Comparison of ENCODE assay signal across 9 cellular contexts in genomic region chr5:42718591-42718990, GRCh38. TPM values are rescaled to one million over a fixed set of nuclear protein-coding genes. Genes with fewer than 3 reads are reported as not detected.
A peak's percentile ranks its signal among the peaks of the same experiment; 100 is the strongest.
DNase-seq lines count a peak whose midpoint lies in the region; ATAC-seq, FAIRE-seq and TF ChIP-seq lines count a peak whose summit lies in the region.
"Had no signal": no experiment of that assay in that cellular context is flagged by ENCODE, and none has a peak within 500 bp of the region (broad histone marks: within the 10 kb centered on the region; RNA-seq: fewer than 3 reads in every experiment).

No MANE protein-coding gene starts in this region.

- TF ChIP-seq EP300 in SK-N-SH (IDR thresholded peaks at IDR 0.05; ENCODE audit: borderline replicate concordance in 1 of 2, low read depth in 1 of 2, low read length in 1 of 2) = no peak

- H3K36me3 Mint-ChIP-seq in CD14-positive monocyte = no peaks in the 10 kb centered on the region

- H4K20me1 ChIP-seq in SK-N-SH (ENCODE audit: insufficient read depth) = no peaks in the 10 kb centered on the region

- no peak overlapping the region for H3K27ac ChIP-seq in SK-N-SH (ENCODE audit: low read depth in 2 of 2, low read length in 1 of 2)

- peak; percentile 88 for ATAC-seq in GM18498 (IDR thresholded peaks at IDR 0.05; ENCODE audit: unreplicated experiment)
- ATAC-seq in GM21717 (IDR thresholded peaks at IDR 0.05; ENCODE audit: unreplicated experiment) = peak; percentile 93

- H3K4me2 ChIP-seq in SK-N-SH = no peak overlapping the region

- H2AFZ ChIP-seq in SK-N-SH (ENCODE audit: low read depth) = no peak overlapping the region

- no peaks in the 10 kb centered on the region for H3K9me3 ChIP-seq in SK-N-SH

- peak overlapping the region in 1 of 2 donors; percentile 11 for H3K4me3 Mint-ChIP-seq in CD14-positive monocyte

- H3K36me3 ChIP-seq in SK-N-SH (replicated peaks in 1 of 2; ENCODE audit: control insufficient read depth in 1 of 2, insufficient read depth in 2 of 2, low read length in 1 of 2) = no peaks in the 10 kb centered on the region

- no peak for TF ChIP-seq RAD21 in SK-N-SH (IDR thresholded peaks at IDR 0.05; ENCODE audit: low read length)

- peaks cover 6% of the 10 kb centered on the region; the same call in 1 of the 2 replicates for H3K27me3 ChIP-seq in SK-N-SH (ENCODE audit: insufficient read depth)

- DNase-seq in HTR-8/SVneo (ENCODE audit: insufficient read length, low spot score) (no peak), cardiac fibroblast (ENCODE audit: low read depth in 2 of 2) (peak; percentile 1 to 37), SK-N-SH (no peak), GM10266 (ENCODE audit: extremely low spot score) (no peak), germinal center (ENCODE audit: low spot score) (no peak), CD14-positive monocyte (ENCODE audit: low spot score) (no peak)
- DNase-seq: substantia nigra had no signal

- H3K4me3 ChIP-seq in cardiac fibroblast (replicated peaks in 1 of 2; ENCODE audit: low read depth in 2 of 2, low read length in 2 of 2) = no peak overlapping the region
- H3K4me3 ChIP-seq in SK-N-SH (ENCODE audit: low read depth in 2 of 2, low read length in 1 of 2) = no peak overlapping the region

- H3K27ac Mint-ChIP-seq in CD14-positive monocyte = no peak overlapping the region

- no peaks in the 10 kb centered on the region for H3K27me3 Mint-ChIP-seq in CD14-positive monocyte (ENCODE audit: low read depth in 3 of 3)

- H3K4me1 ChIP-seq in SK-N-SH (ENCODE audit: control insufficient read depth in 1 of 2, insufficient read depth in 2 of 2, low read depth in 1 of 2, low read length in 1 of 2) = no peaks in the 10 kb centered on the region

- 6% methylated on average over 4 of the region's 4 CpGs for WGBS in SK-N-SH (ENCODE audit: low lambda C conversion rate)

- POLR2A ChIA-PET in SK-N-SH (lab: Yijun Ruan, JAX) = no interaction called here

- H3K9me3 Mint-ChIP-seq in CD14-positive monocyte = peaks cover 0 to 4% (median 0%) of the 10 kb centered on the region in 7 donors

- intact Hi-C loops in CD14-positive monocyte (cut with micrococcal nuclease) = no loop called here

- CTCF ChIA-PET in SK-N-SH (lab: Yijun Ruan, JAX) = no interaction called here

- H3K9me2 ChIP-seq in SK-N-SH = no peaks in the 10 kb centered on the region

- FAIRE-seq in HTR-8/SVneo (lab: Jason Lieb, UNC) = peak; percentile 69

- H3F3A ChIP-seq in SK-N-SH (replicated peaks; ENCODE audit: insufficient read depth) = no peaks in the 10 kb centered on the region

- TF ChIP-seq CTCF in cardiac fibroblast (IDR thresholded peaks at IDR 0.05; ENCODE audit: low read depth, low read length) (no peak), SK-N-SH (IDR thresholded peaks at IDR 0.05) (no peak), GM10266 (IDR thresholded peaks at IDR 0.05; ENCODE audit: control insufficient read depth, insufficient read depth, low read depth, missing control alignments) (no peak), CD14-positive monocyte (IDR thresholded peaks at IDR 0.05) (no peak)

- no peak overlapping the region for H3K9ac ChIP-seq in SK-N-SH

- H3K79me2 ChIP-seq in SK-N-SH (ENCODE audit: insufficient read depth) = no peaks in the 10 kb centered on the region

- peaks cover 39% of the 10 kb centered on the region for H3K4me1 Mint-ChIP-seq in CD14-positive monocyte

TF ChIP-seq in SK-N-SH, 30 proteins besides CTCF, POLR2A, EP300 and RAD21:
- TF ChIP-seq FOSL2 (IDR thresholded peaks at IDR 0.05; ENCODE audit: borderline replicate concordance, low read depth) (no peak), YY1 (IDR thresholded peaks at IDR 0.05; ENCODE audit: low read depth) (no peak), GATA2 (CRISPR knock-in tag; IDR thresholded peaks at IDR 0.05) (no peak), MAX (IDR thresholded peaks at IDR 0.05; ENCODE audit: low read depth) (no peak)

RNA-seq across cellular contexts. Expression of gene CCDC152, which starts 38.0 kb away (rescaled TPM):
- polyA plus RNA-seq in SK-N-SH (2012; rRNA removed) (2.1 and 2.6 TPM in 2 replicates), CD14-positive monocyte (under 1 TPM; 0.09 to 0.18 TPM)
- 3.0 and 4.0 TPM in 2 replicates for polyA plus RNA-seq in SK-N-SH (2012; cell fraction: cytosol; rRNA removed)
- polyA plus RNA-seq in SK-N-SH (2012; cell fraction: nucleus; rRNA removed) = 0.87 and 1.7 TPM in 2 replicates

Comparison
In these comparisons a context has a peak if more than half of its experiments do, and no peak if none do; other contexts are left out.
1. DNase-seq: peak in cardiac fibroblast (2 of 2); none in HTR-8/SVneo (single experiment), SK-N-SH (single experiment), GM10266 (single experiment), germinal center (single experiment) and CD14-positive monocyte (single experiment).